Comparison of ENCODE assay signal across 8 cellular contexts in the genomic region with DNA sequence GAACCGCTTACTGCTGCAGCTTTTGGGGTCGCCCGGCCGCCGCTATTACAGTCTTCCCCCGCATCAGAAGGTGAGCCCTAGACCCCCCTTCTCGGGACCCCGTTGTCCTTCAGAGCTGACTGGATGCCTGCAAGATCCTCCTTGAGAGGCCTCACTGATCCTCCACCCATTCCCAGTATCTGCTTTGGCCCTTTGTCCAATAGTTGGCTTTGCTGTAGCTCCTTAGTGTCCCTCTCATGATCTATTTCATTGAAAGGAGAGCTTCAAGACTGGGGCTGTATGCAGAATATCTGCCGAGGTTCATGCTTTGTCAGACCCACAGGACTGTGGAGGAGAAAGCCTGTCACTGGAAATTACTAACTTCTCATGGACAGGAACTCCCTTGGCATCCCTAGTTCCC. TPM values are rescaled to one million over a fixed set of nuclear protein-coding genes. Genes with fewer than 3 reads are reported as not detected.
DNase-seq lines count a peak whose midpoint lies in the region; ATAC-seq and TF ChIP-seq lines count a peak whose summit lies in the region.

No MANE protein-coding gene starts in this region.

- H3K4me3 ChIP-seq in heart left ventricle (peak overlapping the region; percentile 66 to 97 (median 88)), prostate gland (peak overlapping the region; percentile 70 to 73)

- peaks cover 0 to 31% (median 16%) of the 10 kb centered on the region in 12 donors for H3K4me1 ChIP-seq in heart left ventricle
- no peaks in the 10 kb centered on the region for H3K4me1 ChIP-seq in prostate gland (replicated peaks)

- peaks cover 0 to 52% (median 29%) of the 10 kb centered on the region in 9 donors for H3K36me3 ChIP-seq in heart left ventricle
- peaks cover 0 to 2% of the 10 kb centered on the region in 2 donors for H3K36me3 ChIP-seq in prostate gland

- intact Hi-C loops in activated T-helper 1 cell treated with anti-CD3 and anti-CD28 coated beads, Interleukin-12 subunit alpha, Interleukin-12 subunit beta, Interleukin-2, Interleukin-4 antibody, amounts not matched to agents 30 ng/mL and 10 ng/mL and 1 ng/mL, durations not matched to agents 14 hours and 24 hours and 36 hours (cut with micrococcal nuclease), result loop anchor here (1.0 to 5.0 kb wide), 8 partner anchors 49 to 258 kb away; a partner anchor contains a TSS
- intact Hi-C loops in heart left ventricle (cut with DNase I), result loop anchor here in 2 of 10 donors (5.0 to 10.0 kb wide), 4 partner anchors 47 to 148 kb away; a partner anchor contains a TSS
- intact Hi-C loops in prostate gland (cut with DNase I), result no loop called here

- no peaks in the 10 kb centered on the region for H3K27me3 Mint-ChIP-seq in activated T-helper 1 cell treated with anti-CD3 and anti-CD28 coated beads, Interleukin-12 subunit alpha, Interleukin-12 subunit beta, Interleukin-2, Interleukin-4 antibody, amounts not matched to agents 30 ng/mL and 10 ng/mL and 1 ng/mL, durations not matched to agents 14 hours and 24 hours and 36 hours (ENCODE audit: insufficient read depth)

- H3K27ac ChIP-seq in heart left ventricle (peak overlapping the region; percentile 85 to 96 (median 92)), prostate gland (peak overlapping the region; percentile 79 to 88)

- peak overlapping the region; percentile 100 for H3K27ac Mint-ChIP-seq in activated T-helper 1 cell treated with anti-CD3 and anti-CD28 coated beads, Interleukin-12 subunit alpha, Interleukin-12 subunit beta, Interleukin-2, Interleukin-4 antibody, amounts not matched to agents 30 ng/mL and 10 ng/mL and 1 ng/mL, durations not matched to agents 14 hours and 24 hours and 36 hours

- no peaks in the 10 kb centered on the region for H3K9me3 Mint-ChIP-seq in activated T-helper 1 cell treated with anti-CD3 and anti-CD28 coated beads, Interleukin-12 subunit alpha, Interleukin-12 subunit beta, Interleukin-2, Interleukin-4 antibody, amounts not matched to agents 30 ng/mL and 10 ng/mL and 1 ng/mL, durations not matched to agents 14 hours and 24 hours and 36 hours

- peak; percentile 42 for DNase-seq in DMS 273 (lab: John Stamatoyannopoulos, UW; ENCODE audit: unreplicated experiment)
- DNase-seq in DMS 273 treated with DMSO at 0.1 percent for 48 hours (lab: John Stamatoyannopoulos, UW), result no peak
- DNase-seq in activated T-helper 1 cell treated with anti-CD3 and anti-CD28 coated beads, Interleukin-12 subunit alpha, Interleukin-12 subunit beta, Interleukin-2, Interleukin-4 antibody, amounts not matched to agents 30 ng/mL and 10 ng/mL and 1 ng/mL, durations not matched to agents 14 hours and 24 hours and 36 hours (ENCODE audit: low spot score), result no peak
- DNase-seq in heart left ventricle, result no peak
- no peak for DNase-seq in prostate gland (ENCODE audit: low spot score)
- no peak for DNase-seq in NCI-H2196 treated with DMSO at 0.1 percent for 48 hours (lab: John Stamatoyannopoulos, UW; ENCODE audit: unreplicated experiment)

- peaks cover 18% of the 10 kb centered on the region for H3K4me1 Mint-ChIP-seq in activated T-helper 1 cell treated with anti-CD3 and anti-CD28 coated beads, Interleukin-12 subunit alpha, Interleukin-12 subunit beta, Interleukin-2, Interleukin-4 antibody, amounts not matched to agents 30 ng/mL and 10 ng/mL and 1 ng/mL, durations not matched to agents 14 hours and 24 hours and 36 hours (ENCODE audit: low read depth)

- H3K4me3 Mint-ChIP-seq in activated T-helper 1 cell treated with anti-CD3 and anti-CD28 coated beads, Interleukin-12 subunit alpha, Interleukin-12 subunit beta, Interleukin-2, Interleukin-4 antibody, amounts not matched to agents 30 ng/mL and 10 ng/mL and 1 ng/mL, durations not matched to agents 14 hours and 24 hours and 36 hours, result peak overlapping the region; percentile 95

- H3K36me3 Mint-ChIP-seq in activated T-helper 1 cell treated with anti-CD3 and anti-CD28 coated beads, Interleukin-12 subunit alpha, Interleukin-12 subunit beta, Interleukin-2, Interleukin-4 antibody, amounts not matched to agents 30 ng/mL and 10 ng/mL and 1 ng/mL, durations not matched to agents 14 hours and 24 hours and 36 hours (ENCODE audit: low read depth), result peaks cover 31% of the 10 kb centered on the region

- H3K27me3 ChIP-seq in heart left ventricle (no peaks in the 10 kb centered on the region), prostate gland (replicated peaks; ENCODE audit: insufficient read depth) (no peaks in the 10 kb centered on the region)

- H3K9me3 ChIP-seq in heart left ventricle (no peaks in the 10 kb centered on the region), prostate gland (no peaks in the 10 kb centered on the region)

- peak; percentile 14 for ATAC-seq in HG03066 (IDR thresholded peaks at IDR 0.05; ENCODE audit: low read depth, unreplicated experiment)
- ATAC-seq in heart left ventricle, result peak in 2 of 4 donors; percentile 21 to 35
- ATAC-seq in HG03439 (IDR thresholded peaks at IDR 0.05; ENCODE audit: unreplicated experiment), result no peak

- no peak for TF ChIP-seq CTCF in heart left ventricle (IDR thresholded peaks at IDR 0.05)
- no peak for TF ChIP-seq CTCF in prostate gland (IDR thresholded peaks at IDR 0.05)

- TF ChIP-seq POLR2A in heart left ventricle (IDR thresholded peaks at IDR 0.05) (no peak), prostate gland (IDR thresholded peaks at IDR 0.05) (no peak)

- 0 to 1% (median 0%) methylated on average over 1 to 9 of the region's 9 CpGs for WGBS in heart left ventricle, 4 donors
- WGBS in prostate gland, result 2% methylated on average over 8 of the region's 9 CpGs

RNA-seq across cellular contexts. Expression of a gene that starts 0.5 kb away (rescaled TPM):
- 52.0 and 54.5 TPM in 2 replicates for total RNA-seq in activated T-helper 1 cell treated with anti-CD3 and anti-CD28 coated beads, Interleukin-12 subunit alpha, Interleukin-12 subunit beta, Interleukin-2, Interleukin-4 antibody, amounts not matched to agents 30 ng/mL and 10 ng/mL and 1 ng/mL, durations not matched to agents 14 hours and 24 hours and 36 hours
- total RNA-seq in heart left ventricle (100 to 1,000 TPM; 110 to 179 (median 160) TPM), prostate gland (10 to 100 TPM; 19.9 to 21.2 TPM)
- polyA plus RNA-seq in heart left ventricle, result 10 to 100 TPM; 48.7 to 98.3 TPM

RNA-seq across cellular contexts. Expression of a gene that starts 48.1 kb away (rescaled TPM):
- 0.24 and 0.49 TPM in 2 replicates for total RNA-seq in activated T-helper 1 cell treated with anti-CD3 and anti-CD28 coated beads, Interleukin-12 subunit alpha, Interleukin-12 subunit beta, Interleukin-2, Interleukin-4 antibody, amounts not matched to agents 30 ng/mL and 10 ng/mL and 1 ng/mL, durations not matched to agents 14 hours and 24 hours and 36 hours
- total RNA-seq in heart left ventricle (1 to 10 TPM; 1.4 to 6.9 (median 2.1) TPM), prostate gland (10 to 100 TPM in 1 of 2 donors, 1 to 10 TPM in 1; 1.1 to 13.7 TPM)
- polyA plus RNA-seq in heart left ventricle, result 1 to 10 TPM; 1.4 to 2.4 TPM

RNA-seq across cellular contexts. Expression of a gene that starts 48.4 kb away (rescaled TPM):
- total RNA-seq in activated T-helper 1 cell treated with anti-CD3 and anti-CD28 coated beads, Interleukin-12 subunit alpha, Interleukin-12 subunit beta, Interleukin-2, Interleukin-4 antibody, amounts not matched to agents 30 ng/mL and 10 ng/mL and 1 ng/mL, durations not matched to agents 14 hours and 24 hours and 36 hours, result 29.1 and 33.0 TPM in 2 replicates
- total RNA-seq in heart left ventricle (10 to 100 TPM in 3 of 9 donors, 1 to 10 TPM in 6; 5.1 to 12.5 (median 7.6) TPM), prostate gland (10 to 100 TPM; 11.8 to 16.8 TPM)
- polyA plus RNA-seq in heart left ventricle, result 10 to 100 TPM in 1 of 2 donors, 1 to 10 TPM in 1; 4.2 to 10.9 TPM
